ENCODE assay signal across 8 cellular contexts in genomic region chr20:34956041-34956458, GRCh38. TPM values are rescaled to one million over a fixed set of nuclear protein-coding genes. Genes with fewer than 3 reads are reported as not detected.
A peak's percentile ranks its signal among the peaks of the same experiment; 100 is the strongest.
DNase-seq lines count a peak whose midpoint lies in the region; ATAC-seq and TF ChIP-seq lines count a peak whose summit lies in the region.

No MANE protein-coding gene starts in this region.

- no peaks in the 10 kb centered on the region for H3K9me3 ChIP-seq in CD4-positive, alpha-beta T cell (ENCODE audit: control insufficient read depth, low read length)
- H3K9me3 ChIP-seq in NT2/D1 (ENCODE audit: insufficient read depth, low read length): peaks cover 3% of the 10 kb centered on the region; the same call in 1 of the 2 replicates
- no peaks in the 10 kb centered on the region for H3K9me3 ChIP-seq in endocrine pancreas (ENCODE audit: control insufficient read depth, low read length)
- peaks cover 2 to 7% of the 10 kb centered on the region in 2 donors for H3K9me3 ChIP-seq in neuronal stem cell (replicated peaks in 1 of 2; ENCODE audit: control insufficient read depth in 2 of 2, insufficient read depth in 1 of 2, low read depth in 1 of 2, low read length in 2 of 2)

- no peak overlapping the region for H2BK120ac ChIP-seq in neuronal stem cell (ENCODE audit: low read depth, low read length)

- H3K18ac ChIP-seq in neuronal stem cell (ENCODE audit: low read length): peak overlapping the region; percentile 81

- H3K36me3 Mint-ChIP-seq in CD4-positive, alpha-beta T cell (ENCODE audit: low read depth): peaks cover 8% of the 10 kb centered on the region

- TF ChIP-seq CTCF in CD4-positive, alpha-beta T cell (IDR thresholded peaks at IDR 0.05): peak; percentile 23

- H2AK5ac ChIP-seq in neuronal stem cell (ENCODE audit: low read depth, low read length): no peak overlapping the region

- H3K4ac ChIP-seq in neuronal stem cell (ENCODE audit: low read length): no peak overlapping the region

- H3K36me3 ChIP-seq in NT2/D1 (ENCODE audit: insufficient read depth, insufficient read length, low read length): peaks cover 9% of the 10 kb centered on the region
- no peaks in the 10 kb centered on the region for H3K36me3 ChIP-seq in endocrine pancreas (ENCODE audit: control insufficient read depth, insufficient read depth, low read length)
- H3K36me3 ChIP-seq in neuronal stem cell (replicated peaks in 1 of 2; ENCODE audit: control insufficient read depth in 2 of 2, insufficient read depth in 2 of 2, low read length in 2 of 2): peaks cover 1 to 5% of the 10 kb centered on the region in 2 donors

- peaks cover 28% of the 10 kb centered on the region for H3K4me1 Mint-ChIP-seq in CD4-positive, alpha-beta T cell (ENCODE audit: low read depth)

- H3K4me1 ChIP-seq in NT2/D1 (ENCODE audit: insufficient read depth, insufficient read length) (peaks cover 2% of the 10 kb centered on the region), endocrine pancreas (ENCODE audit: control insufficient read depth, insufficient read depth, low read length) (no peaks in the 10 kb centered on the region), neuronal stem cell (ENCODE audit: control insufficient read depth in 2 of 2, insufficient read depth in 1 of 2, low read depth in 1 of 2, low read length in 2 of 2) (peaks cover 3 to 12% of the 10 kb centered on the region in 2 donors)

- H2BK15ac ChIP-seq in neuronal stem cell (ENCODE audit: low read length): no peak overlapping the region

- no CpG with 5 or more reads among the region's 6 CpGs for WGBS in neuronal stem cell (ENCODE audit: extremely low coverage in 2 of 2, insufficient read length in 2 of 2, insufficient replicate concordance in 1 of 2), 2 donors

- intact Hi-C loops in CD4-positive, alpha-beta T cell (cut with DNase I, micrococcal nuclease): loop anchor here in 1 of 2 experiments (5.0 to 10.0 kb wide), 3 partner anchors 321 to 961 kb away; partner anchors contain the start of genes AHCY, MMP24OS and RALY

- peak overlapping the region; percentile 91 for H3K27ac Mint-ChIP-seq in CD4-positive, alpha-beta T cell

- no peak overlapping the region for H2BK5ac ChIP-seq in neuronal stem cell (ENCODE audit: low read length)

- H3K9me3 Mint-ChIP-seq in CD4-positive, alpha-beta T cell: no peaks in the 10 kb centered on the region

- H3K23ac ChIP-seq in neuronal stem cell (ENCODE audit: low read depth, low read length, poor library complexity): peak overlapping the region; percentile 95

- H3K14ac ChIP-seq in neuronal stem cell (ENCODE audit: low read length): no peak overlapping the region

- peak overlapping the region; percentile 94 for H3K4me3 Mint-ChIP-seq in CD4-positive, alpha-beta T cell

- POLR2A ChIA-PET in CD4-positive, alpha-beta T cell (lab: Charles Lee): interaction anchor here (0.6 to 2.1 kb wide), 5 partner anchors 19 to 322 kb away, joined by 3 to 13 read pairs (median 3); partner anchors contain the start of genes GGT7 and MMP24OS

- no peaks in the 10 kb centered on the region for H3K27me3 Mint-ChIP-seq in CD4-positive, alpha-beta T cell

- CTCF ChIA-PET in CD4-positive, alpha-beta T cell (lab: Charles Lee): interaction anchor here (0.7 to 2.1 kb wide), 8 partner anchors 68 to 140 kb away, joined by 3 to 21 read pairs (median 4); partner anchors contain the start of genes ACSS2 and GGT7

- no peak for DNase-seq in CD4-positive, alpha-beta T cell
- DNase-seq in NT2/D1 (ENCODE audit: low read depth, low spot score) (no peak), neuronal stem cell (ENCODE audit: low spot score) (no peak), iPS-NIHi7 (ENCODE audit: extremely low spot score) (no peak), DMS53 treated with DMSO at 0.1 percent for 48 hours (lab: John Stamatoyannopoulos, UW; ENCODE audit: unreplicated experiment) (no peak), T-helper 9 cell (no peak)
- no peak for DNase-seq in stimulated activated CD4-positive, alpha-beta T cell treated with anti-CD3 and anti-CD28 coated beads, Interleukin-4, amount 100 ng/mL, for 1 hour

- H2BK12ac ChIP-seq in neuronal stem cell (ENCODE audit: low read length): no peak overlapping the region

- H3K4me3 ChIP-seq in NT2/D1 (ENCODE audit: insufficient read length, low read depth) (peak overlapping the region; percentile 6), endocrine pancreas (ENCODE audit: control insufficient read depth, insufficient read depth, low read length) (peak overlapping the region; percentile 46), neuronal stem cell (ENCODE audit: low read length in 2 of 2) (peak overlapping the region; percentile 66 to 71)

- H2AFZ ChIP-seq in neuronal stem cell (ENCODE audit: low read length): peak overlapping the region; percentile 96

- H3K4me2 ChIP-seq in neuronal stem cell (ENCODE audit: insufficient read depth, low read length, poor library complexity, severe bottlenecking): peak overlapping the region; percentile 68

- no peaks in the 10 kb centered on the region for H3K27me3 ChIP-seq in CD4-positive, alpha-beta T cell (ENCODE audit: control insufficient read depth, insufficient read depth, low read length)
- H3K27me3 ChIP-seq in NT2/D1 (ENCODE audit: insufficient read depth, insufficient read length): no peaks in the 10 kb centered on the region
- no peaks in the 10 kb centered on the region for H3K27me3 ChIP-seq in endocrine pancreas (ENCODE audit: control insufficient read depth, insufficient read depth, low read length)
- H3K27me3 ChIP-seq in neuronal stem cell (ENCODE audit: control insufficient read depth in 3 of 3, insufficient read depth in 3 of 3, low read depth in 1 of 3, low read length in 3 of 3): no peaks in the 10 kb centered on the region

- peak overlapping the region; percentile 46 for H3K9ac ChIP-seq in NT2/D1 (ENCODE audit: insufficient read length, low read depth)
- peak overlapping the region; percentile 91 for H3K9ac ChIP-seq in endocrine pancreas (ENCODE audit: control insufficient read depth, insufficient read depth, low read length)
- peak overlapping the region; percentile 7 for H3K9ac ChIP-seq in neuronal stem cell (ENCODE audit: low read depth, low read length, poor library complexity)

- no peak for ATAC-seq in CD4-positive, alpha-beta T cell (ENCODE audit: poor library complexity)

- no peak overlapping the region for H4K8ac ChIP-seq in neuronal stem cell (ENCODE audit: low read depth, low read length)

- no peaks in the 10 kb centered on the region for H3K79me1 ChIP-seq in neuronal stem cell (ENCODE audit: low read depth, low read length)

- no peak overlapping the region for H4K91ac ChIP-seq in neuronal stem cell (ENCODE audit: low read depth, low read length, poor library complexity)

- H3K27ac ChIP-seq in CD4-positive, alpha-beta T cell (ENCODE audit: low read depth, low read length): peak overlapping the region; percentile 62
- peak overlapping the region; percentile 68 for H3K27ac ChIP-seq in neuronal stem cell (replicated peaks; ENCODE audit: low read length)

RNA-seq across cellular contexts. Expression of gene MYH7B, which starts 0.4 kb away (rescaled TPM):
- total RNA-seq in CD4-positive, alpha-beta T cell: under 1 TPM; 0.53 to 0.58 TPM
- 0.35 TPM for polyA plus RNA-seq in neuronal stem cell (2013, experiment 1 of 2)
- 0.42 TPM for polyA plus RNA-seq in neuronal stem cell (2013, experiment 2 of 2)

RNA-seq across cellular contexts. Expression of gene GSS, which starts 0.4 kb away (rescaled TPM):
- 10 to 100 TPM; 24.3 to 24.7 TPM for total RNA-seq in CD4-positive, alpha-beta T cell
- polyA plus RNA-seq in neuronal stem cell (2013, experiment 1 of 2): 37.0 TPM
- polyA plus RNA-seq in neuronal stem cell (2013, experiment 2 of 2): 37.4 TPM

Comparison
In these comparisons a context has a peak if more than half of its experiments do, and no peak if none do; other contexts are left out.
1. H3K4me3 ChIP-seq: peak in every context shown above with its lines; median percentile 68 in neuronal stem cell; 46 in endocrine pancreas; 6 in NT2/D1.
2. H3K9ac ChIP-seq: peak in every context shown above with its lines; median percentile 91 in endocrine pancreas; 46 in NT2/D1; 7 in neuronal stem cell.